In the genomic region with DNA sequence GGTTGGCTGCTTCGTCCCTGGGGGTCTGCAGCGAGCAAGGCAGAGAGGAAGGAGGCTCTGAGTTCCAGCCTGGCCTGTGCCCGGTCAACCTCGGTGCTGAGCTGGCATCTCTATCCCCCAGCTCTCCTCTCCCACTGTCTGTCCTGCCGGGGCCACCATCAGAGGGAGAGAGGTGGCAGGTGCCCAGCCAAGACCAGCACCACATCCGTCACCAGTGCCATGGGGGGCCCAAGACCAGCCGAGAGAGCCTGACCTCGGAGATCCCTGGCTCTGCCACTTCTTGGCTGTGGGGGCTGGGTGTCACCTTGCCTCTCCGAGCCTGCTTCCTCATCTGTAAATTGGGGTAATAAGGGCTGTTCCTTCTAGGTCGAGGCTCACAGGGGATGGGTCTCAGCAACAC, we compare ENCODE assay signal across 1 cellular context.
TF ChIP-seq lines count a peak whose summit lies in the region.

No MANE protein-coding gene starts in this region.

TF ChIP-seq in IMR-90, 13 proteins besides CTCF, POLR2A, EP300 and RAD21 (continued from another document):
- no peak for TF ChIP-seq NFE2L2 (IDR thresholded peaks at IDR 0.05; ENCODE audit: low read depth, low read length)
